In genomic region chr4:1767058-1767769, GRCh38 we compare ENCODE assay signal across 1 cellular context.
TF ChIP-seq lines count a peak whose summit lies in the region.

No MANE protein-coding gene starts in this region.

TF ChIP-seq in K562, 482 proteins besides CTCF, POLR2A, EP300 and RAD21 (continued from another document):
- TF ChIP-seq HSF4 (CRISPR knock-in tag; IDR thresholded peaks at IDR 0.05; ENCODE audit: borderline replicate concordance): no peak
- no peak for TF ChIP-seq GTF3C2 (IDR thresholded peaks at IDR 0.05; ENCODE audit: borderline replicate concordance, extremely low read depth, insufficient read length)
- no peak for TF ChIP-seq MCM2 (IDR thresholded peaks at IDR 0.05; ENCODE audit: low read depth)
- TF ChIP-seq PRDM10 (IDR thresholded peaks at IDR 0.05; ENCODE audit: partially characterized antibody): no peak
- no peak for TF ChIP-seq HINFP (tag; conservative IDR thresholded peaks at IDR 0.05; ENCODE audit: low read depth)
- 0 out of 2 replicates have a peak, but pooled peaks have one; percentile 23 for TF ChIP-seq CXXC5 (CRISPR knock-in tag; IDR thresholded peaks at IDR 0.05)
- no peak for TF ChIP-seq ETS1 (conservative IDR thresholded peaks at IDR 0.05; ENCODE audit: control insufficient read depth, low read depth, low read length)
- no peak for TF ChIP-seq HDAC8 (tag; IDR thresholded peaks at IDR 0.05)
- no peak for TF ChIP-seq BRF2 (IDR thresholded peaks at IDR 0.05; ENCODE audit: borderline replicate concordance, insufficient read depth, insufficient read length)
- TF ChIP-seq HDAC1 (IDR thresholded peaks at IDR 0.05): no peak
- TF ChIP-seq PML (IDR thresholded peaks at IDR 0.05; ENCODE audit: low read length): no peak
- TF ChIP-seq MEIS2 (IDR thresholded peaks at IDR 0.05; ENCODE audit: partially characterized antibody): no peak
- TF ChIP-seq GABPB2 (CRISPR knock-in tag; conservative IDR thresholded peaks at IDR 0.05): no peak
- TF ChIP-seq CCNT2 (IDR thresholded peaks at IDR 0.05; ENCODE audit: borderline replicate concordance, extremely low read depth, insufficient read length, low read depth, low read length): peak; percentile 42
